In genomic region chr15:96330450-96331140, GRCh38 we compare ENCODE assay signal across 1 cellular context.
TF ChIP-seq lines count a peak whose summit lies in the region.

TSS of gene NR2F2 (plus strand) at chr15:96330700. CDS start at chr15:96332106, 1,406 bp downstream.

TF ChIP-seq in K562, 482 proteins besides CTCF, POLR2A, EP300 and RAD21 (continued from another document):
- TF ChIP-seq PBX2 (CRISPR knock-in tag; IDR thresholded peaks at IDR 0.05; ENCODE audit: low read depth): no peak
- 0 out of 2 replicates have a peak, but pooled peaks have one; percentile 14 for TF ChIP-seq PBX2 (tag; conservative IDR thresholded peaks at IDR 0.05; ENCODE audit: low read depth)
- TF ChIP-seq, protein P1, sequence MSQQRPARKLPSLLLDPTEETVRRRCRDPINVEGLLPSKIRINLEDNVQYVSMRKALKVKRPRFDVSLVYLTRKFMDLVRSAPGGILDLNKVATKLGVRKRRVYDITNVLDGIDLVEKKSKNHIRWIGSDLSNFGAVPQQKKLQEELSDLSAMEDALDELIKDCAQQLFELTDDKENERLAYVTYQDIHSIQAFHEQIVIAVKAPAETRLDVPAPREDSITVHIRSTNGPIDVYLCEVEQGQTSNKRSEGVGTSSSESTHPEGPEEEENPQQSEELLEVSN (IDR thresholded peaks at IDR 0.05; ENCODE audit: borderline replicate concordance in 1 of 2, extremely low read depth in 1 of 2, insufficient read depth in 1 of 2, insufficient read length in 1 of 2, low read depth in 1 of 2, low read length in 1 of 2, poor library complexity in 1 of 2, severe bottlenecking in 1 of 2): peak; percentile 44 to 82
- TF ChIP-seq, protein P2, sequence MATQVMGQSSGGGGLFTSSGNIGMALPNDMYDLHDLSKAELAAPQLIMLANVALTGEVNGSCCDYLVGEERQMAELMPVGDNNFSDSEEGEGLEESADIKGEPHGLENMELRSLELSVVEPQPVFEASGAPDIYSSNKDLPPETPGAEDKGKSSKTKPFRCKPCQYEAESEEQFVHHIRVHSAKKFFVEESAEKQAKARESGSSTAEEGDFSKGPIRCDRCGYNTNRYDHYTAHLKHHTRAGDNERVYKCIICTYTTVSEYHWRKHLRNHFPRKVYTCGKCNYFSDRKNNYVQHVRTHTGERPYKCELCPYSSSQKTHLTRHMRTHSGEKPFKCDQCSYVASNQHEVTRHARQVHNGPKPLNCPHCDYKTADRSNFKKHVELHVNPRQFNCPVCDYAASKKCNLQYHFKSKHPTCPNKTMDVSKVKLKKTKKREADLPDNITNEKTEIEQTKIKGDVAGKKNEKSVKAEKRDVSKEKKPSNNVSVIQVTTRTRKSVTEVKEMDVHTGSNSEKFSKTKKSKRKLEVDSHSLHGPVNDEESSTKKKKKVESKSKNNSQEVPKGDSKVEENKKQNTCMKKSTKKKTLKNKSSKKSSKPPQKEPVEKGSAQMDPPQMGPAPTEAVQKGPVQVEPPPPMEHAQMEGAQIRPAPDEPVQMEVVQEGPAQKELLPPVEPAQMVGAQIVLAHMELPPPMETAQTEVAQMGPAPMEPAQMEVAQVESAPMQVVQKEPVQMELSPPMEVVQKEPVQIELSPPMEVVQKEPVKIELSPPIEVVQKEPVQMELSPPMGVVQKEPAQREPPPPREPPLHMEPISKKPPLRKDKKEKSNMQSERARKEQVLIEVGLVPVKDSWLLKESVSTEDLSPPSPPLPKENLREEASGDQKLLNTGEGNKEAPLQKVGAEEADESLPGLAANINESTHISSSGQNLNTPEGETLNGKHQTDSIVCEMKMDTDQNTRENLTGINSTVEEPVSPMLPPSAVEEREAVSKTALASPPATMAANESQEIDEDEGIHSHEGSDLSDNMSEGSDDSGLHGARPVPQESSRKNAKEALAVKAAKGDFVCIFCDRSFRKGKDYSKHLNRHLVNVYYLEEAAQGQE (CRISPR knock-in tag; IDR thresholded peaks at IDR 0.05; ENCODE audit: low read depth): 0 out of 2 replicates have a peak, but pooled peaks have one; percentile 17
- TF ChIP-seq MBD2 (IDR thresholded peaks at IDR 0.05; ENCODE audit: borderline replicate concordance, low read depth): peak; percentile 54
- TF ChIP-seq CTBP1 (IDR thresholded peaks at IDR 0.05; ENCODE audit: borderline replicate concordance): peak; percentile 49
- peak; percentile 58; the same call in 1 of the 2 replicates for TF ChIP-seq ZC3H4 (CRISPR knock-in tag; IDR thresholded peaks at IDR 0.05; ENCODE audit: borderline replicate concordance)
- TF ChIP-seq MTA2 (IDR thresholded peaks at IDR 0.05; ENCODE audit: low read depth): 0 out of 2 replicates have a peak, but pooled peaks have one; percentile 28
- TF ChIP-seq NCOA1 (IDR thresholded peaks at IDR 0.05; ENCODE audit: low read depth): peak; percentile 59; the same call in 1 of the 2 replicates
- TF ChIP-seq SMARCE1 (IDR thresholded peaks at IDR 0.05): peak; percentile 74; the same call in 1 of the 2 replicates
- peak; percentile 52; the same call in 1 of the 2 replicates for TF ChIP-seq ZEB2 (IDR thresholded peaks at IDR 0.05)
- TF ChIP-seq USF2 (CRISPR knock-in tag; IDR thresholded peaks at IDR 0.05): no peak
- TF ChIP-seq, protein P3, sequence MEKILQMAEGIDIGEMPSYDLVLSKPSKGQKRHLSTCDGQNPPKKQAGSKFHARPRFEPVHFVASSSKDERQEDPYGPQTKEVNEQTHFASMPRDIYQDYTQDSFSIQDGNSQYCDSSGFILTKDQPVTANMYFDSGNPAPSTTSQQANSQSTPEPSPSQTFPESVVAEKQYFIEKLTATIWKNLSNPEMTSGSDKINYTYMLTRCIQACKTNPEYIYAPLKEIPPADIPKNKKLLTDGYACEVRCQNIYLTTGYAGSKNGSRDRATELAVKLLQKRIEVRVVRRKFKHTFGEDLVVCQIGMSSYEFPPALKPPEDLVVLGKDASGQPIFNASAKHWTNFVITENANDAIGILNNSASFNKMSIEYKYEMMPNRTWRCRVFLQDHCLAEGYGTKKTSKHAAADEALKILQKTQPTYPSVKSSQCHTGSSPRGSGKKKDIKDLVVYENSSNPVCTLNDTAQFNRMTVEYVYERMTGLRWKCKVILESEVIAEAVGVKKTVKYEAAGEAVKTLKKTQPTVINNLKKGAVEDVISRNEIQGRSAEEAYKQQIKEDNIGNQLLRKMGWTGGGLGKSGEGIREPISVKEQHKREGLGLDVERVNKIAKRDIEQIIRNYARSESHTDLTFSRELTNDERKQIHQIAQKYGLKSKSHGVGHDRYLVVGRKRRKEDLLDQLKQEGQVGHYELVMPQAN (IDR thresholded peaks at IDR 0.05; ENCODE audit: borderline replicate concordance): peak; percentile 79; the same call in 1 of the 2 replicates
